30 cellular contexts compared by ENCODE assay signal in genomic region chr6:160691617-160692016, GRCh38. TPM values are rescaled to one million over a fixed set of nuclear protein-coding genes. Genes with fewer than 3 reads are reported as not detected.
"Had no signal": no experiment of that assay in that cellular context is flagged by ENCODE, and none has a peak within 500 bp of the region (broad histone marks: within the 10 kb centered on the region; RNA-seq: fewer than 3 reads in every experiment).

No MANE protein-coding gene starts in this region.

- H3K4me3 ChIP-seq: stomach, suprapubic skin, testis, thoracic aorta, thyroid gland, tibial artery, tibial nerve, transverse colon, upper lobe of left lung, upper lobe of right lung, uterus, vagina had no signal

- ATAC-seq: stimulated activated effector memory CD8-positive, alpha-beta T cell treated with anti-CD3 and anti-CD28 coated beads, Interleukin-12 subunit alpha, Interleukin-12 subunit beta, amount 100 ng/mL, for 72 hours; stimulated activated memory B cell treated with anti-CD40 and anti-IgM and Interleukin-4, amounts not matched to agents 10 μg/mL and 1 μg/mL and 100 μg/mL, for 72 hours; stimulated activated naive B cell treated with anti-CD40 and anti-IgM and Interleukin-4, amounts not matched to agents 10 μg/mL and 1 μg/mL and 100 μg/mL, for 72 hours; stimulated activated naive CD8-positive, alpha-beta T cell treated with anti-CD3 and anti-CD28 coated beads, Interleukin-15, amount 100 ng/mL, for 72 hours; stimulated activated naive CD8-positive, alpha-beta T cell treated with anti-CD3 and anti-CD28 coated beads, Interleukin-15, Interleukin-2, amounts not matched to agents 100 U/mL and 50 U/mL, for 24 hours; upper lobe of right lung had no signal

- H3K4me1 ChIP-seq: stomach, suprapubic skin, testis, thyroid gland, tibial artery, tibial nerve, transverse colon, upper lobe of left lung, upper lobe of right lung, uterus, vagina had no signal

- FAIRE-seq: urothelium cell line had no signal

- H3K27me3 ChIP-seq: stomach, suprapubic skin, testis, thyroid gland, tibial artery, tibial nerve, transverse colon, upper lobe of left lung, upper lobe of right lung, uterus, vagina had no signal

- DNase-seq: stimulated activated CD4-positive, alpha-beta T cell treated with anti-CD3 and anti-CD28 coated beads, Interleukin-2, amount 100 ng/mL, for 48 hours; stimulated activated CD4-positive, alpha-beta T cell treated with anti-CD3 and anti-CD28 coated beads, Interleukin-4, amount 100 ng/mL, for 1 hour; stimulated activated CD4-positive, alpha-beta T cell treated with anti-CD3 and anti-CD28 coated beads, Interleukin-4, amount 100 ng/mL, for 24 hours; stimulated activated CD4-positive, alpha-beta T cell treated with anti-CD3 and anti-CD28 coated beads, Interleukin-4, amount 100 ng/mL, for 4 hours; stimulated activated CD8-positive, alpha-beta memory T cell treated with anti-CD3 and anti-CD28 coated beads, Interleukin-4, amount 100 ng/mL, for 48 hours; stimulated activated naive B cell treated with anti-CD40 and anti-IgM and Interleukin-4, amounts not matched to agents 10 μg/mL and 1 μg/mL and 100 μg/mL, for 72 hours; stimulated activated naive CD4-positive, alpha-beta T cell; stimulated activated naive CD4-positive, alpha-beta T cell treated with Interleukin-2 at 50 U/mL for 16 hours; stimulated activated naive CD8-positive, alpha-beta T cell treated with anti-CD3 and anti-CD28 coated beads, Interleukin-15, amount 100 ng/mL, for 72 hours; stimulated activated naive CD8-positive, alpha-beta T cell treated with anti-CD3 and anti-CD28 coated beads, Interleukin-15, Interleukin-2, amounts not matched to agents 100 U/mL and 50 U/mL, for 24 hours; stomach; substantia nigra; testis; thyroid gland; tibial artery; transverse colon; trophoblast cell; upper lobe of left lung; upper lobe of right lung; uterus had no signal

- H3K27ac ChIP-seq: stomach, suprapubic skin, testis, thoracic aorta, thyroid gland, tibial artery, tibial nerve, transverse colon, upper lobe of left lung, upper lobe of right lung, uterus, vagina had no signal

- H3K36me3 ChIP-seq: stomach, suprapubic skin, thoracic aorta, thyroid gland, tibial artery, tibial nerve, transverse colon, upper lobe of left lung, upper lobe of right lung, uterus, vagina had no signal

- H3K9me3 ChIP-seq: suprapubic skin, testis, thoracic aorta, thyroid gland, tibial artery, tibial nerve, transverse colon, upper lobe of left lung, upper lobe of right lung, uterus, vagina had no signal

RNA-seq across cellular contexts. Expression of gene PLG, which starts 10.4 kb away (rescaled TPM):
- total RNA-seq: subcutaneous adipose tissue, temporal lobe, thoracic aorta, thyroid gland, transverse colon, upper lobe of right lung, urinary bladder, uterus, vagina had no signal
- polyA plus RNA-seq: stomach had no signal

RNA-seq across cellular contexts. Expression of gene LPA, which starts 27.5 kb away (rescaled TPM):
- total RNA-seq: stomach, subcutaneous adipose tissue, suprapubic skin, thoracic aorta, upper lobe of right lung had no signal
